ENCODE assay signal across 7 cellular contexts in the genomic region with DNA sequence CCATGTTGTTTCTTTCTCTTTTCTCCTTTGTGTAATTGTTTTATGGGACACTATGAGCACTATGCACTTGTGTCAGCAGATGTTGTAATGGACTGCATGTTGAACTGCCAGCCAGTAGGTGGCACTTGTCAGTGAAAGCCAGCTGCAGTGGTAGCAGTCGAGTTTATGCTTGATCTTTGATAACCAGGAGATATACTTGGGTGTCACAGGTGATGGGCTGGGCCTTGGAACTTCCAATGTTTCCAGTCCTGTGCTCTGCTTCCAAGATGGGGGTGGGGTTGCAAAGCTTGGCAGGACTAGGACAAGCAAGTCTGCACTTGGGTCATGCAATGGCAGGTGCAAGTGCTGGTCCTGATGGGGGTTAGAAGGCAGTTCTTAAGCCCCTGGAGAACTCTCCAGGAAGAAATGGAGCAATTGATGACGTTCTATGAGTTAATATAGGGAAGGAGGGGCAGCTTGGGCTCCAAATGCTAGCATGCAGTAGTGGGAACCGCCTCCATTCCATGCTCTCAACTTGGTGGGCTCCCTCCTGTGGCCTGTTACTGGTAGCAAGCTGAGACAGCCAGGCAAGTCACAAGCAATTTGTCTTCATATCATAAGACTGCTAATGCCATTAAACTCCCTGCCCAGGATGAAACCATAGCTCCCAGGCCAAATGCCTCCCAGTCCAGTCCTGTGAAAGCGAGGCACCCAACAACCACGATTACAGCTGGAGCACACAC. TPM values are rescaled to one million over a fixed set of nuclear protein-coding genes. Genes with fewer than 3 reads are reported as not detected.
DNase-seq lines count a peak whose midpoint lies in the region; ATAC-seq and TF ChIP-seq lines count a peak whose summit lies in the region.

No MANE protein-coding gene starts in this region.

- no peaks in the 10 kb centered on the region for H3K9me3 Mint-ChIP-seq in activated CD4-positive, alpha-beta T cell treated with anti-CD3 and anti-CD28 coated beads for 36 hours (ENCODE audit: low read depth)
- peaks cover 10% of the 10 kb centered on the region for H3K9me3 Mint-ChIP-seq in neural crest cell

- POLR2A ChIA-PET in activated CD4-positive, alpha-beta T cell treated with anti-CD3 and anti-CD28 coated beads for 36 hours (lab: Charles Lee), result no interaction called here

- peak; percentile 58 for DNase-seq in activated CD4-positive, alpha-beta T cell treated with anti-CD3 and anti-CD28 coated beads for 36 hours
- DNase-seq in neural crest cell (ENCODE audit: low read depth, low spot score), result no peak
- no peak for DNase-seq in HPDE6-E6E7 (ENCODE audit: extremely low spot score)

- H3K27me3 Mint-ChIP-seq in activated CD4-positive, alpha-beta T cell treated with anti-CD3 and anti-CD28 coated beads for 36 hours, result peaks cover 3% of the 10 kb centered on the region
- no peaks in the 10 kb centered on the region for H3K27me3 Mint-ChIP-seq in neural crest cell (ENCODE audit: low read depth)

- no peaks in the 10 kb centered on the region for H3K4me1 Mint-ChIP-seq in activated CD4-positive, alpha-beta T cell treated with anti-CD3 and anti-CD28 coated beads for 36 hours
- peaks cover 5% of the 10 kb centered on the region for H3K4me1 Mint-ChIP-seq in neural crest cell

- intact Hi-C loops in activated CD4-positive, alpha-beta T cell treated with anti-CD3 and anti-CD28 coated beads for 36 hours (cut with DNase I, micrococcal nuclease), result loop anchor here (1.0 to 2.0 kb wide), 3 partner anchors 232 to 409 kb away; no protein-coding TSS in a partner anchor

- TF ChIP-seq CTCF in GM12872 (IDR thresholded peaks at IDR 0.05; ENCODE audit: insufficient read depth, low read depth, low read length) (peak; percentile 87), neural crest cell (conservative IDR thresholded peaks at IDR 0.05) (peak; percentile 66)

- no peaks in the 10 kb centered on the region for H3K36me3 Mint-ChIP-seq in activated CD4-positive, alpha-beta T cell treated with anti-CD3 and anti-CD28 coated beads for 36 hours (ENCODE audit: low read depth)
- H3K36me3 Mint-ChIP-seq in neural crest cell (ENCODE audit: low read depth), result no peaks in the 10 kb centered on the region

- ATAC-seq in GM21447 (IDR thresholded peaks at IDR 0.05; ENCODE audit: unreplicated experiment), result peak; percentile 98
- ATAC-seq in HG03565 (IDR thresholded peaks at IDR 0.05; ENCODE audit: unreplicated experiment), result peak; percentile 99
- ATAC-seq in activated CD4-positive, alpha-beta T cell treated with anti-CD3 and anti-CD28 coated beads for 36 hours, result peak; percentile 90
- peak; percentile 62 for ATAC-seq in esophagus mucosa

- no peak overlapping the region for H3K4me3 Mint-ChIP-seq in activated CD4-positive, alpha-beta T cell treated with anti-CD3 and anti-CD28 coated beads for 36 hours
- no peak overlapping the region for H3K4me3 Mint-ChIP-seq in neural crest cell

- CTCF ChIA-PET in activated CD4-positive, alpha-beta T cell treated with anti-CD3 and anti-CD28 coated beads for 36 hours (lab: Charles Lee), result interaction anchor here (0.7 to 1.8 kb wide), 11 partner anchors 8 to 342 kb away, joined by 3 to 9 read pairs (median 4); no protein-coding TSS in a partner anchor

- H3K27ac Mint-ChIP-seq in activated CD4-positive, alpha-beta T cell treated with anti-CD3 and anti-CD28 coated beads for 36 hours, result no peak overlapping the region
- H3K27ac Mint-ChIP-seq in neural crest cell (ENCODE audit: unreplicated experiment), result no peak overlapping the region

RNA-seq across cellular contexts. Expression of a gene that starts 21.0 kb away (rescaled TPM):
- not detected for total RNA-seq in activated CD4-positive, alpha-beta T cell treated with anti-CD3 and anti-CD28 coated beads for 36 hours
- total RNA-seq in esophagus mucosa (not detected), neural crest cell (0.11 TPM in 1 of 2 replicates, not detected in the other)
